ENCODE assay signal across 18 cellular contexts in the genomic region with DNA sequence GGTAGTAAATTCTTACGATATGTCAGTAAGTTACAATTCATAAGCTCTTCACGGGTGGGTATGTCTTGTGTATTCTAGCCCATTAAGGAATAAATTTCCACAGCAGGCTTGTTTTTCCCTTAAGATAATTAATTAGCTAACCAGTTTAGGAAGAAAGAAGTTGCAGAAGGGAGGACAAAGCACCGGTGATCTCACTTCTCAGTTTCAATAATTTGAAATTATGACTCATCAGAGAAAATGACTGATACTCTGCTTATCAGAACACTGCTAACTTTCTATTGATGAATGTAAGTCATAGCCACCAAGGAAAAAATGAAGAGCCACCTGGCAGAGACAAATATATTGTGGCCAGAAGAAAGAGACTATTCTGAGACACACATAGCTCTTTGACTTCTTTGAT. TPM values are rescaled to one million over a fixed set of nuclear protein-coding genes. Genes with fewer than 3 reads are reported as not detected.
A peak's percentile ranks its signal among the peaks of the same experiment; 100 is the strongest.
DNase-seq lines count a peak whose midpoint lies in the region; ATAC-seq, FAIRE-seq and TF ChIP-seq lines count a peak whose summit lies in the region.
"Had no signal": no experiment of that assay in that cellular context is flagged by ENCODE, and none has a peak within 500 bp of the region (broad histone marks: within the 10 kb centered on the region; RNA-seq: fewer than 3 reads in every experiment).

No MANE protein-coding gene starts in this region.

- FAIRE-seq in GM12891 (lab: Jason Lieb, UNC) (no peak), urothelium cell line (lab: Jason Lieb, UNC) (no peak)

- H3K4me3 Mint-ChIP-seq in T-helper 2 cell treated with Interferon-gamma antibody and Interleukin-4, amounts not matched to agents 5 μg/mL and 100 μg/mL, for 36 hours = peak overlapping the region; percentile 43

- H3K79me2 ChIP-seq in SK-N-SH (ENCODE audit: insufficient read depth) = no peaks in the 10 kb centered on the region

- no peak for TF ChIP-seq EP300 in SK-N-SH (IDR thresholded peaks at IDR 0.05; ENCODE audit: borderline replicate concordance in 1 of 2, low read depth in 1 of 2, low read length in 1 of 2)

- H3K9me3 ChIP-seq in SK-N-SH = no peaks in the 10 kb centered on the region

- no peaks in the 10 kb centered on the region for H3K36me3 ChIP-seq in SK-N-SH (replicated peaks in 1 of 2; ENCODE audit: control insufficient read depth in 1 of 2, insufficient read depth in 2 of 2, low read length in 1 of 2)
- H3K36me3 ChIP-seq: stomach had no signal

- H2AFZ ChIP-seq in SK-N-SH (ENCODE audit: low read depth) = no peak overlapping the region

- peak overlapping the region; percentile 62 for H3K27ac Mint-ChIP-seq in T-helper 2 cell treated with Interferon-gamma antibody and Interleukin-4, amounts not matched to agents 5 μg/mL and 100 μg/mL, for 36 hours

- H3K27ac ChIP-seq in SK-N-SH (ENCODE audit: low read depth in 2 of 2, low read length in 1 of 2) (no peak overlapping the region), coronary artery (no peak overlapping the region)
- H3K27ac ChIP-seq: stomach had no signal

- no peak for TF ChIP-seq RAD21 in SK-N-SH (IDR thresholded peaks at IDR 0.05; ENCODE audit: low read length)

- H3K4me3 ChIP-seq in SK-N-SH (ENCODE audit: low read depth in 2 of 2, low read length in 1 of 2) = no peak overlapping the region
- H3K4me3 ChIP-seq in coronary artery = no peak overlapping the region
- H3K4me3 ChIP-seq: stomach had no signal

- no peaks in the 10 kb centered on the region for H3K27me3 Mint-ChIP-seq in T-helper 2 cell treated with Interferon-gamma antibody and Interleukin-4, amounts not matched to agents 5 μg/mL and 100 μg/mL, for 36 hours (ENCODE audit: low read depth)

- POLR2A ChIA-PET in SK-N-SH (lab: Yijun Ruan, JAX) = no interaction called here

- ATAC-seq in GM18870 (IDR thresholded peaks at IDR 0.05; ENCODE audit: unreplicated experiment) (peak; percentile 84), HG02852 (IDR thresholded peaks at IDR 0.05; ENCODE audit: unreplicated experiment) (peak; percentile 67)
- ATAC-seq: left colon had no signal

- no peaks in the 10 kb centered on the region for H4K20me1 ChIP-seq in SK-N-SH (ENCODE audit: insufficient read depth)

- no peaks in the 10 kb centered on the region for H3K9me2 ChIP-seq in SK-N-SH

- DNase-seq in GM12891 (ENCODE audit: insufficient read length, low spot score) (no peak), urothelium cell line (ENCODE audit: low spot score) (no peak), SK-N-SH (no peak), CD1c-positive myeloid dendritic cell (ENCODE audit: extremely low spot score) (no peak), coronary artery (ENCODE audit: low spot score) (no peak)
- no peak for DNase-seq in T-helper 2 cell treated with Interferon-gamma antibody and Interleukin-4, amounts not matched to agents 5 μg/mL and 100 μg/mL, for 36 hours (ENCODE audit: low spot score)
- DNase-seq: activated CD4-positive, CD25-positive, alpha-beta regulatory T cell; activated gamma-delta T cell; C1 segment of cervical spinal cord; central memory CD4-positive, alpha-beta T cell; EL; head of caudate nucleus; left colon; retina; stimulated activated CD4-positive, alpha-beta T cell treated with anti-CD3 and anti-CD28 coated beads, Interleukin-4, amount 100 ng/mL, for 24 hours; stomach had no signal

- no peak overlapping the region for H3K9ac ChIP-seq in SK-N-SH

- CTCF ChIA-PET in SK-N-SH (lab: Yijun Ruan, JAX) = no interaction called here

- peaks cover 1% of the 10 kb centered on the region for H3K36me3 Mint-ChIP-seq in T-helper 2 cell treated with Interferon-gamma antibody and Interleukin-4, amounts not matched to agents 5 μg/mL and 100 μg/mL, for 36 hours (ENCODE audit: low read depth)

- H3K27me3 ChIP-seq in SK-N-SH (ENCODE audit: insufficient read depth) = no peaks in the 10 kb centered on the region; the same call in 1 of the 2 replicates

- WGBS in SK-N-SH (ENCODE audit: low lambda C conversion rate) = 25% methylated on average over 3 of the region's 3 CpGs

- no peaks in the 10 kb centered on the region for H3F3A ChIP-seq in SK-N-SH (replicated peaks; ENCODE audit: insufficient read depth)

- peaks cover 8% of the 10 kb centered on the region for H3K9me3 Mint-ChIP-seq in T-helper 2 cell treated with Interferon-gamma antibody and Interleukin-4, amounts not matched to agents 5 μg/mL and 100 μg/mL, for 36 hours

- H3K4me2 ChIP-seq in SK-N-SH = no peak overlapping the region

- H3K4me1 ChIP-seq in SK-N-SH (ENCODE audit: control insufficient read depth in 1 of 2, insufficient read depth in 2 of 2, low read depth in 1 of 2, low read length in 1 of 2) = no peaks in the 10 kb centered on the region
- H3K4me1 ChIP-seq: stomach had no signal

- H3K4me1 Mint-ChIP-seq in T-helper 2 cell treated with Interferon-gamma antibody and Interleukin-4, amounts not matched to agents 5 μg/mL and 100 μg/mL, for 36 hours (ENCODE audit: low read depth) = peaks cover 25% of the 10 kb centered on the region

- TF ChIP-seq POLR2A in GM12891 (IDR thresholded peaks at IDR 0.05; ENCODE audit: low read depth, low read length) = no peak

- TF ChIP-seq CTCF in SK-N-SH (IDR thresholded peaks at IDR 0.05) = no peak
- TF ChIP-seq CTCF in coronary artery (IDR thresholded peaks at IDR 0.05) = no peak

TF ChIP-seq in GM12891, 5 proteins besides CTCF, POLR2A, EP300 and RAD21:
- TF ChIP-seq POLR2AphosphoS5 (IDR thresholded peaks at IDR 0.05; ENCODE audit: low read depth, low read length) (no peak), SPI1 (IDR thresholded peaks at IDR 0.05; ENCODE audit: low read depth, low read length) (0 out of 2 replicates have a peak, but pooled peaks have one; percentile 20)
TF ChIP-seq in GM12891: peak in this region for 1.

TF ChIP-seq in SK-N-SH, 30 proteins besides CTCF, POLR2A, EP300 and RAD21:
- TF ChIP-seq CHD2 (IDR thresholded peaks at IDR 0.05; ENCODE audit: low read length, partially characterized antibody) (no peak), FOXJ3 (CRISPR knock-in tag; IDR thresholded peaks at IDR 0.05) (no peak), ELF1 (IDR thresholded peaks at IDR 0.05) (no peak), MEF2A (IDR thresholded peaks at IDR 0.05; ENCODE audit: borderline replicate concordance, low read depth) (no peak), RFX5 (IDR thresholded peaks at IDR 0.05; ENCODE audit: low read length) (no peak), YY1 (IDR thresholded peaks at IDR 0.05; ENCODE audit: low read depth) (no peak), MXI1 (IDR thresholded peaks at IDR 0.05; ENCODE audit: low read depth, low read length) (no peak)
- TF ChIP-seq, protein P1, sequence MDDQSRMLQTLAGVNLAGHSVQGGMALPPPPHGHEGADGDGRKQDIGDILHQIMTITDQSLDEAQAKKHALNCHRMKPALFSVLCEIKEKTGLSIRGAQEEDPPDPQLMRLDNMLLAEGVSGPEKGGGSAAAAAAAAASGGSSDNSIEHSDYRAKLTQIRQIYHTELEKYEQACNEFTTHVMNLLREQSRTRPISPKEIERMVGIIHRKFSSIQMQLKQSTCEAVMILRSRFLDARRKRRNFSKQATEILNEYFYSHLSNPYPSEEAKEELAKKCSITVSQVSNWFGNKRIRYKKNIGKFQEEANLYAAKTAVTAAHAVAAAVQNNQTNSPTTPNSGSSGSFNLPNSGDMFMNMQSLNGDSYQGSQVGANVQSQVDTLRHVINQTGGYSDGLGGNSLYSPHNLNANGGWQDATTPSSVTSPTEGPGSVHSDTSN (IDR thresholded peaks at IDR 0.05) = no peak
- TF ChIP-seq, protein P2, sequence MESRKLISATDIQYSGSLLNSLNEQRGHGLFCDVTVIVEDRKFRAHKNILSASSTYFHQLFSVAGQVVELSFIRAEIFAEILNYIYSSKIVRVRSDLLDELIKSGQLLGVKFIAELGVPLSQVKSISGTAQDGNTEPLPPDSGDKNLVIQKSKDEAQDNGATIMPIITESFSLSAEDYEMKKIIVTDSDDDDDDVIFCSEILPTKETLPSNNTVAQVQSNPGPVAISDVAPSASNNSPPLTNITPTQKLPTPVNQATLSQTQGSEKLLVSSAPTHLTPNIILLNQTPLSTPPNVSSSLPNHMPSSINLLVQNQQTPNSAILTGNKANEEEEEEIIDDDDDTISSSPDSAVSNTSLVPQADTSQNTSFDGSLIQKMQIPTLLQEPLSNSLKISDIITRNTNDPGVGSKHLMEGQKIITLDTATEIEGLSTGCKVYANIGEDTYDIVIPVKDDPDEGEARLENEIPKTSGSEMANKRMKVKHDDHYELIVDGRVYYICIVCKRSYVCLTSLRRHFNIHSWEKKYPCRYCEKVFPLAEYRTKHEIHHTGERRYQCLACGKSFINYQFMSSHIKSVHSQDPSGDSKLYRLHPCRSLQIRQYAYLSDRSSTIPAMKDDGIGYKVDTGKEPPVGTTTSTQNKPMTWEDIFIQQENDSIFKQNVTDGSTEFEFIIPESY (IDR thresholded peaks at IDR 0.05; ENCODE audit: borderline replicate concordance, low read depth) = no peak
- TF ChIP-seq, protein P3, sequence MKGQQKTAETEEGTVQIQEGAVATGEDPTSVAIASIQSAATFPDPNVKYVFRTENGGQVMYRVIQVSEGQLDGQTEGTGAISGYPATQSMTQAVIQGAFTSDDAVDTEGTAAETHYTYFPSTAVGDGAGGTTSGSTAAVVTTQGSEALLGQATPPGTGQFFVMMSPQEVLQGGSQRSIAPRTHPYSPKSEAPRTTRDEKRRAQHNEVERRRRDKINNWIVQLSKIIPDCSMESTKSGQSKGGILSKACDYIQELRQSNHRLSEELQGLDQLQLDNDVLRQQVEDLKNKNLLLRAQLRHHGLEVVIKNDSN (IDR thresholded peaks at IDR 0.05; ENCODE audit: borderline replicate concordance, low read depth) = no peak
- TF ChIP-seq, protein P4, sequence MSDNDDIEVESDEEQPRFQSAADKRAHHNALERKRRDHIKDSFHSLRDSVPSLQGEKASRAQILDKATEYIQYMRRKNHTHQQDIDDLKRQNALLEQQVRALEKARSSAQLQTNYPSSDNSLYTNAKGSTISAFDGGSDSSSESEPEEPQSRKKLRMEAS (IDR thresholded peaks at IDR 0.05; ENCODE audit: low read depth) = no peak

RNA-seq across cellular contexts. Expression of a gene that starts 35.1 kb away (rescaled TPM):
- polyA plus RNA-seq in GM12891 (2012; ENCODE audit: low read depth, missing spikeins) = 25.2 TPM
- polyA plus RNA-seq in SK-N-SH (2012; rRNA removed) = 76.1 and 78.2 TPM in 2 replicates
- polyA plus RNA-seq in SK-N-SH (2012; cell fraction: cytosol; rRNA removed) = 36.3 and 54.5 TPM in 2 replicates
- 172 and 200 TPM in 2 replicates for polyA plus RNA-seq in SK-N-SH (2012; cell fraction: nucleus; rRNA removed)
